ENCODE assay signal across 14 cellular contexts in genomic region chr6:46367365-46367764, GRCh38.
"Had no signal": no experiment of that assay in that cellular context is flagged by ENCODE, and none has a peak within 500 bp of the region (broad histone marks: within the 10 kb centered on the region; RNA-seq: fewer than 3 reads in every experiment).

No MANE protein-coding gene starts in this region.

- H3K9me3 ChIP-seq: adrenal gland, gastroesophageal sphincter, ovary had no signal

- H3K27ac ChIP-seq: adrenal gland, cardiac muscle cell, dorsolateral prefrontal cortex, gastroesophageal sphincter, ovary had no signal

- H3K4me1 Mint-ChIP-seq: activated CD4-positive, alpha-beta T cell treated with anti-CD3 and anti-CD28 coated beads for 36 hours; activated naive CD4-positive, alpha-beta T cell treated with anti-CD3 and anti-CD28 coated beads, Interleukin-2, amount 50 U/mL, for 24 hours; endodermal cell had no signal

- H3K27ac Mint-ChIP-seq: activated CD4-positive, alpha-beta T cell treated with anti-CD3 and anti-CD28 coated beads for 36 hours; activated CD8-positive, alpha-beta T cell treated with anti-CD3 and anti-CD28 coated beads for 36 hours; activated naive CD4-positive, alpha-beta T cell treated with anti-CD3 and anti-CD28 coated beads, Interleukin-2, amount 50 U/mL, for 24 hours; endodermal cell had no signal

- ATAC-seq: activated CD4-positive, alpha-beta T cell treated with anti-CD3 and anti-CD28 coated beads for 36 hours; activated CD8-positive, alpha-beta T cell treated with anti-CD3 and anti-CD28 coated beads for 36 hours; gastroesophageal sphincter; left colon had no signal

- H3K36me3 Mint-ChIP-seq: activated naive CD4-positive, alpha-beta T cell treated with anti-CD3 and anti-CD28 coated beads, Interleukin-2, amount 50 U/mL, for 24 hours had no signal

- H3K36me3 ChIP-seq: adrenal gland, cardiac muscle cell, gastroesophageal sphincter, ovary had no signal

- DNase-seq: activated CD4-positive, alpha-beta T cell treated with anti-CD3 and anti-CD28 coated beads for 36 hours; activated CD8-positive, alpha-beta T cell treated with anti-CD3 and anti-CD28 coated beads for 36 hours; activated effector memory CD4-positive, alpha-beta T cell treated with anti-CD3 and anti-CD28 coated beads, Interleukin-2, amount 50 U/mL, for 16 hours; activated T-cell treated with anti-CD3 and anti-CD28 coated beads, Interleukin-2, amount 50 U/mL, for 48 hours; adrenal gland; dorsolateral prefrontal cortex; endodermal cell; left colon; ovary; stimulated activated CD4-positive, alpha-beta T cell treated with anti-CD3 and anti-CD28 coated beads, Interleukin-12 subunit alpha, Interleukin-12 subunit beta, amount 100 ng/mL, for 4 hours; stimulated activated CD4-positive, alpha-beta T cell treated with anti-CD3 and anti-CD28 coated beads, Interleukin-2, amount 100 ng/mL, for 24 hours had no signal

- H3K9me3 Mint-ChIP-seq: activated CD8-positive, alpha-beta T cell treated with anti-CD3 and anti-CD28 coated beads for 36 hours; activated naive CD4-positive, alpha-beta T cell treated with anti-CD3 and anti-CD28 coated beads, Interleukin-2, amount 50 U/mL, for 24 hours; endodermal cell had no signal

- H3K4me3 ChIP-seq: adrenal gland, cardiac muscle cell, dorsolateral prefrontal cortex, gastroesophageal sphincter, ovary had no signal

- H3K4me1 ChIP-seq: adrenal gland had no signal

- H3K27me3 Mint-ChIP-seq: activated naive CD4-positive, alpha-beta T cell treated with anti-CD3 and anti-CD28 coated beads, Interleukin-2, amount 50 U/mL, for 24 hours had no signal

- H3K4me3 Mint-ChIP-seq: activated CD4-positive, alpha-beta T cell treated with anti-CD3 and anti-CD28 coated beads for 36 hours; activated CD8-positive, alpha-beta T cell treated with anti-CD3 and anti-CD28 coated beads for 36 hours; activated naive CD4-positive, alpha-beta T cell treated with anti-CD3 and anti-CD28 coated beads, Interleukin-2, amount 50 U/mL, for 24 hours; endodermal cell had no signal
